Comparison of ENCODE assay signal across 10 cellular contexts in genomic region chr21:35075546-35075945, GRCh38. TPM values are rescaled to one million over a fixed set of nuclear protein-coding genes. Genes with fewer than 3 reads are reported as not detected.
DNase-seq lines count a peak whose midpoint lies in the region; ATAC-seq and TF ChIP-seq lines count a peak whose summit lies in the region.
"Had no signal": no experiment of that assay in that cellular context is flagged by ENCODE, and none has a peak within 500 bp of the region (broad histone marks: within the 10 kb centered on the region; RNA-seq: fewer than 3 reads in every experiment).

No MANE protein-coding gene starts in this region.

- H3K4me3 ChIP-seq in ACC112 (ENCODE audit: low read depth, low read length) (no peak overlapping the region), SK-N-SH (ENCODE audit: low read depth in 2 of 2, low read length in 1 of 2) (no peak overlapping the region)

- WGBS in SK-N-SH (ENCODE audit: low lambda C conversion rate) = 39% methylated on average over 6 of the region's 6 CpGs

- no peaks in the 10 kb centered on the region for H3K36me3 ChIP-seq in ACC112 (ENCODE audit: insufficient read depth, low read length)
- H3K36me3 ChIP-seq in SK-N-SH (replicated peaks in 1 of 2; ENCODE audit: control insufficient read depth in 1 of 2, insufficient read depth in 2 of 2, low read length in 1 of 2) = no peaks in the 10 kb centered on the region

- no peaks in the 10 kb centered on the region for H3K9me3 ChIP-seq in SK-N-SH

- H3K27me3 ChIP-seq in ACC112 (ENCODE audit: insufficient read depth, low read length) (no peaks in the 10 kb centered on the region), SK-N-SH (ENCODE audit: insufficient read depth) (no peaks in the 10 kb centered on the region)

- no peak overlapping the region for H3K27ac ChIP-seq in ACC112 (ENCODE audit: low read depth, low read length)
- peak overlapping the region in 1 of 2 experiments; percentile 2; a peak in 1 of 4 replicates for H3K27ac ChIP-seq in SK-N-SH (ENCODE audit: low read depth in 2 of 2, low read length in 1 of 2)

- H2AFZ ChIP-seq in ACC112 (ENCODE audit: low read length, unreplicated experiment) (peak overlapping the region; percentile 39), SK-N-SH (ENCODE audit: low read depth) (no peak overlapping the region)

- no peak for ATAC-seq in HG03439 (IDR thresholded peaks at IDR 0.05; ENCODE audit: unreplicated experiment)
- ATAC-seq in HG03432 (IDR thresholded peaks at IDR 0.05; ENCODE audit: unreplicated experiment) = no peak

- TF ChIP-seq CTCF in SK-N-SH (IDR thresholded peaks at IDR 0.05) = no peak

- TF ChIP-seq RAD21 in SK-N-SH (IDR thresholded peaks at IDR 0.05; ENCODE audit: low read length) = no peak

- POLR2A ChIA-PET in SK-N-SH (lab: Yijun Ruan, JAX) = no interaction called here

- H3K9ac ChIP-seq in SK-N-SH = no peak overlapping the region

- H3K9me2 ChIP-seq in SK-N-SH = no peaks in the 10 kb centered on the region

- peaks cover 3% of the 10 kb centered on the region for H3F3A ChIP-seq in SK-N-SH (replicated peaks; ENCODE audit: insufficient read depth)

- no peak for TF ChIP-seq EP300 in SK-N-SH (IDR thresholded peaks at IDR 0.05; ENCODE audit: borderline replicate concordance in 1 of 2, low read depth in 1 of 2, low read length in 1 of 2)

- CTCF ChIA-PET in SK-N-SH (lab: Yijun Ruan, JAX) = interaction anchor here (0.6 to 1.2 kb wide), 2 partner anchors 9 to 21 kb away, joined by 3 read pairs; no protein-coding TSS in a partner anchor

- DNase-seq in ELF-1 (ENCODE audit: low read depth, low spot score) (peak; percentile 13), SK-N-SH (no peak), glomerular visceral epithelial cell (ENCODE audit: extremely low spot score) (peak; percentile 74), SHP77 (lab: John Stamatoyannopoulos, UW) (no peak)
- DNase-seq in stimulated activated CD4-positive, alpha-beta T cell treated with anti-CD3 and anti-CD28 coated beads, Interleukin-4, amount 100 ng/mL, for 1 hour = no peak
- DNase-seq: NCI-H1092; stimulated activated CD4-positive, alpha-beta T cell treated with anti-CD3 and anti-CD28 coated beads, Interleukin-2, amount 100 ng/mL, for 24 hours had no signal

- no peak overlapping the region for H3K4me2 ChIP-seq in SK-N-SH

- H4K20me1 ChIP-seq in SK-N-SH (ENCODE audit: insufficient read depth) = no peaks in the 10 kb centered on the region

- H3K4me1 ChIP-seq in ACC112 (ENCODE audit: control insufficient read depth, insufficient read depth, low read length, unreplicated experiment) (peaks cover 6% of the 10 kb centered on the region), SK-N-SH (ENCODE audit: control insufficient read depth in 1 of 2, insufficient read depth in 2 of 2, low read depth in 1 of 2, low read length in 1 of 2) (peaks cover 0 to 2% of the 10 kb centered on the region in 2 experiments; a peak in 1 of 4 replicates)

- H3K79me2 ChIP-seq in ACC112 (ENCODE audit: control insufficient read depth, insufficient read depth, low read length, unreplicated experiment) (no peaks in the 10 kb centered on the region), SK-N-SH (ENCODE audit: insufficient read depth) (no peaks in the 10 kb centered on the region)

TF ChIP-seq in SK-N-SH, 30 proteins besides CTCF, POLR2A, EP300 and RAD21 (continues in another document):
- TF ChIP-seq USF1 (IDR thresholded peaks at IDR 0.05; ENCODE audit: borderline replicate concordance, low read depth) = no peak
- no peak for TF ChIP-seq REST (IDR thresholded peaks at IDR 0.05; ENCODE audit: low read depth, low read length)
- TF ChIP-seq GATA2 (CRISPR knock-in tag; IDR thresholded peaks at IDR 0.05) = no peak
- no peak for TF ChIP-seq SMC3 (IDR thresholded peaks at IDR 0.05; ENCODE audit: low read depth, low read length)
- no peak for TF ChIP-seq RCOR1 (IDR thresholded peaks at IDR 0.05; ENCODE audit: low read length)
- TF ChIP-seq USF2 (IDR thresholded peaks at IDR 0.05; ENCODE audit: borderline replicate concordance, low read depth, low read length) = no peak
- TF ChIP-seq SIN3A (IDR thresholded peaks at IDR 0.05; ENCODE audit: borderline replicate concordance, low read depth, low read length) = no peak
- no peak for TF ChIP-seq MEF2A (IDR thresholded peaks at IDR 0.05; ENCODE audit: borderline replicate concordance, low read depth)
- TF ChIP-seq POLR2AphosphoS5 (IDR thresholded peaks at IDR 0.05; ENCODE audit: low read depth, low read length) = no peak
- no peak for TF ChIP-seq FOXJ3 (CRISPR knock-in tag; IDR thresholded peaks at IDR 0.05)
- no peak for TF ChIP-seq CHD2 (IDR thresholded peaks at IDR 0.05; ENCODE audit: low read length, partially characterized antibody)
- TF ChIP-seq NRF1 (IDR thresholded peaks at IDR 0.05; ENCODE audit: low read depth, low read length) = no peak
- TF ChIP-seq NFIC (IDR thresholded peaks at IDR 0.05; ENCODE audit: borderline replicate concordance) = 0 out of 2 replicates have a peak, but pooled peaks have one; percentile 13
- TF ChIP-seq IRF3 (IDR thresholded peaks at IDR 0.05; ENCODE audit: low read depth, low read length) = no peak
- no peak for TF ChIP-seq FOXM1 (IDR thresholded peaks at IDR 0.05; ENCODE audit: low read depth)
- TF ChIP-seq ELF1 (IDR thresholded peaks at IDR 0.05) = no peak
- no peak for TF ChIP-seq RFX5 (IDR thresholded peaks at IDR 0.05; ENCODE audit: low read length)
- TF ChIP-seq GABPA (IDR thresholded peaks at IDR 0.05; ENCODE audit: low read depth) = 0 out of 2 replicates have a peak, but pooled peaks have one; percentile 19
- 0 out of 2 replicates have a peak, but pooled peaks have one; percentile 11 for TF ChIP-seq JUND (IDR thresholded peaks at IDR 0.05)
- no peak for TF ChIP-seq MXI1 (IDR thresholded peaks at IDR 0.05; ENCODE audit: low read depth, low read length)
- TF ChIP-seq RXRA (IDR thresholded peaks at IDR 0.05; ENCODE audit: borderline replicate concordance, low read depth) = no peak
- TF ChIP-seq FOSL2 (IDR thresholded peaks at IDR 0.05; ENCODE audit: borderline replicate concordance, low read depth) = no peak
- TF ChIP-seq YY1 (IDR thresholded peaks at IDR 0.05; ENCODE audit: low read depth) = no peak
- 0 out of 2 replicates have a peak, but pooled peaks have one; percentile 18 for TF ChIP-seq TCF12 (IDR thresholded peaks at IDR 0.05)
- TF ChIP-seq, protein P1, sequence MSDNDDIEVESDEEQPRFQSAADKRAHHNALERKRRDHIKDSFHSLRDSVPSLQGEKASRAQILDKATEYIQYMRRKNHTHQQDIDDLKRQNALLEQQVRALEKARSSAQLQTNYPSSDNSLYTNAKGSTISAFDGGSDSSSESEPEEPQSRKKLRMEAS (IDR thresholded peaks at IDR 0.05; ENCODE audit: low read depth) = no peak

RNA-seq across cellular contexts. Expression of gene RUNX1, which starts 26.4 kb away (rescaled TPM):
- 9.9 and 17.1 TPM in 2 replicates for polyA plus RNA-seq in SK-N-SH (2012; rRNA removed)
- 12.9 and 16.2 TPM in 2 replicates for polyA plus RNA-seq in SK-N-SH (2012; cell fraction: cytosol; rRNA removed)
- 33.4 and 39.7 TPM in 2 replicates for polyA plus RNA-seq in SK-N-SH (2012; cell fraction: nucleus; rRNA removed)

Comparison
In these comparisons a context has a peak if more than half of its experiments do, and no peak if none do; other contexts are left out.
1. DNase-seq: peak in ELF-1 (single experiment) and glomerular visceral epithelial cell (single experiment); none in SK-N-SH (single experiment), SHP77 (0 of 2) and stimulated activated CD4-positive, alpha-beta T cell treated with anti-CD3 and anti-CD28 coated beads, Interleukin-4, amount 100 ng/mL, for 1 hour (single experiment).